ENCODE assay signal across 10 cellular contexts in genomic region chr15:70318996-70319465, GRCh38.
DNase-seq lines count a peak whose midpoint lies in the region; ATAC-seq and TF ChIP-seq lines count a peak whose summit lies in the region.
"Had no signal": no experiment of that assay in that cellular context is flagged by ENCODE, and none has a peak within 500 bp of the region (broad histone marks: within the 10 kb centered on the region; RNA-seq: fewer than 3 reads in every experiment).

No MANE protein-coding gene starts in this region.

- H3K4me3 ChIP-seq in BLaER1 treated with 17β-estradiol and CSF1 and Interleukin-3, amounts not matched to agents 10 nM and 100 nM: no peak overlapping the region
- H3K4me3 ChIP-seq in Loucy (ENCODE audit: low read length, poor library complexity, severe bottlenecking): no peak overlapping the region
- H3K4me3 ChIP-seq: neural progenitor cell had no signal

- H4K20me1 ChIP-seq in BLaER1 treated with 17β-estradiol and CSF1 and Interleukin-3, amounts not matched to agents 10 nM and 100 nM: no peaks in the 10 kb centered on the region
- H4K20me1 ChIP-seq in Loucy (ENCODE audit: insufficient read depth, low read length, poor library complexity, severe bottlenecking): no peaks in the 10 kb centered on the region

- no peaks in the 10 kb centered on the region for H3K79me2 ChIP-seq in Loucy (ENCODE audit: insufficient read depth, low read length)

- H3K9me3 ChIP-seq in BLaER1 treated with 17β-estradiol and CSF1 and Interleukin-3, amounts not matched to agents 10 nM and 100 nM (replicated peaks in 1 of 11): no peaks in the 10 kb centered on the region
- H3K9me3 ChIP-seq in Loucy (ENCODE audit: insufficient read depth, low read depth, low read length): no peaks in the 10 kb centered on the region

- peak overlapping the region in 9 of 11 experiments; percentile 41 to 77 (median 71); a peak in 18 of 22 replicates for H3K27ac ChIP-seq in BLaER1 treated with 17β-estradiol and CSF1 and Interleukin-3, amounts not matched to agents 10 nM and 100 nM
- H3K27ac ChIP-seq: neural progenitor cell had no signal

- no peaks in the 10 kb centered on the region for H3K36me3 ChIP-seq in BLaER1 treated with 17β-estradiol and CSF1 and Interleukin-3, amounts not matched to agents 10 nM and 100 nM
- no peaks in the 10 kb centered on the region for H3K36me3 ChIP-seq in Loucy (ENCODE audit: insufficient read depth, low read length)
- H3K36me3 ChIP-seq: neural progenitor cell had no signal

- H3F3A ChIP-seq in Loucy (ENCODE audit: low read depth): no peaks in the 10 kb centered on the region

- peak overlapping the region in 5 of 11 experiments; percentile 14 to 56 (median 34); a peak in 6 of 22 replicates for H3K9ac ChIP-seq in BLaER1 treated with 17β-estradiol and CSF1 and Interleukin-3, amounts not matched to agents 10 nM and 100 nM
- no peak overlapping the region for H3K9ac ChIP-seq in Loucy (ENCODE audit: low read depth, low read length, poor library complexity, severe bottlenecking)
- H3K9ac ChIP-seq: neural progenitor cell had no signal

- DNase-seq in glomerular visceral epithelial cell (ENCODE audit: extremely low spot score): peak; percentile 28
- DNase-seq in effector CD8-positive, alpha-beta T cell (lab: John Stamatoyannopoulos, UW): no peak
- DNase-seq in GM20000 (ENCODE audit: low spot score): no peak
- no peak for DNase-seq in GM19238 (ENCODE audit: insufficient read length, low spot score)
- no peak for DNase-seq in NCI-H187 treated with DMSO at 0.1 percent for 48 hours (lab: John Stamatoyannopoulos, UW)
- DNase-seq: foreskin melanocyte had no signal

- ATAC-seq in GM21825 (IDR thresholded peaks at IDR 0.05; ENCODE audit: unreplicated experiment): peak; percentile 34

- H3K4me1 ChIP-seq in BLaER1 treated with 17β-estradiol and CSF1 and Interleukin-3, amounts not matched to agents 10 nM and 100 nM: peaks cover 58 to 63% (median 59%) of the 10 kb centered on the region in 10 experiments
- peaks cover 18% of the 10 kb centered on the region for H3K4me1 ChIP-seq in Loucy (ENCODE audit: insufficient read depth, low read length, poor library complexity, severe bottlenecking)

- 0 out of 2 replicates have a peak overlapping the region, but pooled peaks have one; percentile 48 for H2AFZ ChIP-seq in Loucy (ENCODE audit: low read length)
- H2AFZ ChIP-seq: neural progenitor cell had no signal

- TF ChIP-seq CTCF in Loucy (conservative IDR thresholded peaks at IDR 0.05; ENCODE audit: low read length) (no peak), GM20000 (IDR thresholded peaks at IDR 0.05; ENCODE audit: extremely low read depth, missing control alignments) (no peak)

- peak overlapping the region; percentile 66 to 88 (median 77) for H3K4me2 ChIP-seq in BLaER1 treated with 17β-estradiol and CSF1 and Interleukin-3, amounts not matched to agents 10 nM and 100 nM
- H3K4me2 ChIP-seq in Loucy (ENCODE audit: low read depth, low read length, poor library complexity, severe bottlenecking): no peak overlapping the region
- H3K4me2 ChIP-seq: neural progenitor cell had no signal

- H3K9me2 ChIP-seq in Loucy (replicated peaks; ENCODE audit: low read depth, low read length): no peaks in the 10 kb centered on the region

- peaks cover 0 to 36% (median 4%) of the 10 kb centered on the region in 11 experiments; a peak in 13 of 22 replicates for H3K27me3 ChIP-seq in BLaER1 treated with 17β-estradiol and CSF1 and Interleukin-3, amounts not matched to agents 10 nM and 100 nM
- H3K27me3 ChIP-seq in Loucy (ENCODE audit: insufficient read depth, low read length, poor library complexity, severe bottlenecking): no peaks in the 10 kb centered on the region
- H3K27me3 ChIP-seq: neural progenitor cell had no signal
